24 cellular contexts compared by ENCODE assay signal in the genomic region with DNA sequence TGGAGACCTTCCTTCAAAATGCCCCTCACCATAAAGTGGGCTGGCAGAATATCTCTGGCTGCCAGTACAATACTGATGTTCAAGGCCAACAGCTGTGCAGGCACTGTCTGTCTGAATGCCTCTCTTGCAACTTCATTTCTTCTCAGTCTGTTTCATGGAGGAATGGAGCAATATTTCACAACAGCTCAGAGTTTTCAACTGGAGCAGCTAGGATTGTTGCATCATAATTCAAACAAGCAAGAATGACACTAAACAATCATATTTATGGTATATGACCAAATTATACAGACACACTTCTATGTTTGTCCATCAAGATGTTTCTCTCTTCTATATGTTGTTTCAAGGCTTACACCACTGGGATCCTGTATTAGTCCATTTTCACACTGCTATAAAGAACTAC.
"Had no signal": no experiment of that assay in that cellular context is flagged by ENCODE, and none has a peak within 500 bp of the region (broad histone marks: within the 10 kb centered on the region; RNA-seq: fewer than 3 reads in every experiment).

No MANE protein-coding gene starts in this region.

- H3K27ac ChIP-seq: coronary artery, esophagus muscularis mucosa, foreskin keratinocyte, gastroesophageal sphincter, heart left ventricle, hepatocyte, parathyroid adenoma, testis, tibial artery had no signal

- ATAC-seq: foreskin keratinocyte; gastroesophageal sphincter; heart left ventricle; left lobe of liver; mucosa of descending colon; natural killer cell treated with Interleukin-12 subunit alpha and Interleukin-12 subunit beta and Interleukin-15 and Interleukin-18, amount 100 ng/mL, for 72 hours; sciatic nerve; stimulated activated memory B cell treated with anti-CD40 and anti-IgM and Interleukin-4, amounts not matched to agents 10 μg/mL and 1 μg/mL and 100 μg/mL, for 72 hours; stimulated activated naive CD8-positive, alpha-beta T cell treated with anti-CD3 and anti-CD28 coated beads, Interleukin-15, Interleukin-2, amounts not matched to agents 100 U/mL and 50 U/mL, for 24 hours had no signal

- H3K79me2 ChIP-seq: hepatocyte, parathyroid adenoma had no signal

- H3K4me3 ChIP-seq: coronary artery, esophagus muscularis mucosa, gastroesophageal sphincter, heart left ventricle, hepatocyte, mucosa of descending colon, testis, tibial artery had no signal

- H3K9me3 ChIP-seq: esophagus muscularis mucosa, gastroesophageal sphincter, heart left ventricle, mucosa of descending colon, testis, tibial artery had no signal

- FAIRE-seq: endothelial cell of umbilical vein, kidney had no signal

- H3K9ac ChIP-seq: parathyroid adenoma had no signal

- H3K27me3 ChIP-seq: esophagus muscularis mucosa, gastroesophageal sphincter, heart left ventricle, hepatocyte, testis, tibial artery had no signal

- H3K4me1 ChIP-seq: heart left ventricle, parathyroid adenoma, testis, tibial artery had no signal

- H3K36me3 ChIP-seq: esophagus muscularis mucosa, gastroesophageal sphincter, heart left ventricle, tibial artery had no signal

- H3K4me2 ChIP-seq: hepatocyte had no signal

- DNase-seq: dermis blood vessel endothelial cell; effector memory CD4-positive, alpha-beta T cell; foreskin keratinocyte; heart left ventricle; kidney; mesenchymal stem cell; mucosa of descending colon; naive B cell; stimulated activated CD4-positive, alpha-beta T cell treated with anti-CD3 and anti-CD28 coated beads, Interleukin-2, amount 100 ng/mL, for 24 hours; stimulated activated CD4-positive, alpha-beta T cell treated with anti-CD3 and anti-CD28 coated beads, Interleukin-4, amount 100 ng/mL, for 24 hours; stimulated activated naive CD8-positive, alpha-beta T cell treated with anti-CD3 and anti-CD28 coated beads, Interleukin-15, Interleukin-2, amounts not matched to agents 100 U/mL and 50 U/mL, for 24 hours; substantia nigra; testis; tibial artery had no signal

- H2AFZ ChIP-seq: hepatocyte, parathyroid adenoma had no signal
